ENCODE assay signal across 1 cellular context in the genomic region with DNA sequence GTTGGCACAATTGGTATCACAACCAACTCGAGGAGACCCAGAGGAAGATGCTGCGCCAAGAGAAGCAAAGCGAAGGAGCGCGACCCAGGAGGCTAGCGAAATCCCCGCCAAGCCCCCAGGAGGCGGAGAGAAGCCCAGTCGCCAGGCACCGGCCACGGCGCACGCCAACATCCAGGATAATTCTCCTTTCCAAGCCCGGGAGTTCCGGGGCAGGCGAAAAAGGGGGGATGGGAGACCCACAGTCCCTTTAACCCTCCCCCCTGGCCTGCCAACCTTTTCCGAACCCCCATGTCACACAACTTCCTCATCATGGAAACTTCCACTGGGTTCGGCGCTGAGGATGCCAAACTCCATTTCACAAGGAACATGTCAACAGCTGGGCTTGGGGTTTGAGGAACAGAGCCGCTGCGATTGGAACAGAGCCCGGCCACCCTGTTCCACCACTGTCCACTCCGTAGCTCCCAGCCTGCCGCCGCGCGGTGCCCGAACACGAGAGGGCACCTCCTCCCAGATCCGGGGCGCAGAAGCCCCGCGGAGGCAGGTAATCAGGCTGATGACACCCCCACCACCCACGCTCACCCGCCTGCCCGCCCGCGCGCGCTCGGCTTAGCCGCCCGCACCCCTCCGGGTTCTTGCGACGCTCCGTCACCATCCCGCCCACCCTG.
TF ChIP-seq lines count a peak whose summit lies in the region.

No MANE protein-coding gene starts in this region.

TF ChIP-seq in K562, 482 proteins besides CTCF, POLR2A, EP300 and RAD21 (continued from another document and continues in another):
- TF ChIP-seq, protein P1, sequence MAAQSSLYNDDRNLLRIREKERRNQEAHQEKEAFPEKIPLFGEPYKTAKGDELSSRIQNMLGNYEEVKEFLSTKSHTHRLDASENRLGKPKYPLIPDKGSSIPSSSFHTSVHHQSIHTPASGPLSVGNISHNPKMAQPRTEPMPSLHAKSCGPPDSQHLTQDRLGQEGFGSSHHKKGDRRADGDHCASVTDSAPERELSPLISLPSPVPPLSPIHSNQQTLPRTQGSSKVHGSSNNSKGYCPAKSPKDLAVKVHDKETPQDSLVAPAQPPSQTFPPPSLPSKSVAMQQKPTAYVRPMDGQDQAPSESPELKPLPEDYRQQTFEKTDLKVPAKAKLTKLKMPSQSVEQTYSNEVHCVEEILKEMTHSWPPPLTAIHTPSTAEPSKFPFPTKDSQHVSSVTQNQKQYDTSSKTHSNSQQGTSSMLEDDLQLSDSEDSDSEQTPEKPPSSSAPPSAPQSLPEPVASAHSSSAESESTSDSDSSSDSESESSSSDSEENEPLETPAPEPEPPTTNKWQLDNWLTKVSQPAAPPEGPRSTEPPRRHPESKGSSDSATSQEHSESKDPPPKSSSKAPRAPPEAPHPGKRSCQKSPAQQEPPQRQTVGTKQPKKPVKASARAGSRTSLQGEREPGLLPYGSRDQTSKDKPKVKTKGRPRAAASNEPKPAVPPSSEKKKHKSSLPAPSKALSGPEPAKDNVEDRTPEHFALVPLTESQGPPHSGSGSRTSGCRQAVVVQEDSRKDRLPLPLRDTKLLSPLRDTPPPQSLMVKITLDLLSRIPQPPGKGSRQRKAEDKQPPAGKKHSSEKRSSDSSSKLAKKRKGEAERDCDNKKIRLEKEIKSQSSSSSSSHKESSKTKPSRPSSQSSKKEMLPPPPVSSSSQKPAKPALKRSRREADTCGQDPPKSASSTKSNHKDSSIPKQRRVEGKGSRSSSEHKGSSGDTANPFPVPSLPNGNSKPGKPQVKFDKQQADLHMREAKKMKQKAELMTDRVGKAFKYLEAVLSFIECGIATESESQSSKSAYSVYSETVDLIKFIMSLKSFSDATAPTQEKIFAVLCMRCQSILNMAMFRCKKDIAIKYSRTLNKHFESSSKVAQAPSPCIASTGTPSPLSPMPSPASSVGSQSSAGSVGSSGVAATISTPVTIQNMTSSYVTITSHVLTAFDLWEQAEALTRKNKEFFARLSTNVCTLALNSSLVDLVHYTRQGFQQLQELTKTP (IDR thresholded peaks at IDR 0.05; ENCODE audit: low read depth in 1 of 2, partially characterized antibody in 2 of 2), result peak in 1 of 2 experiments; percentile 37
- TF ChIP-seq SIN3A (IDR thresholded peaks at IDR 0.05; ENCODE audit: borderline replicate concordance in 2 of 2, control insufficient read depth in 1 of 2, low read depth in 2 of 2, low read length in 2 of 2), result peak in 1 of 2 experiments; percentile 44; a peak in 1 of 4 replicates
- TF ChIP-seq FOXM1 (IDR thresholded peaks at IDR 0.05; ENCODE audit: low read depth), result no peak
- no peak for TF ChIP-seq FOXM1 (CRISPR knock-in tag; IDR thresholded peaks at IDR 0.05; ENCODE audit: low read depth)
- TF ChIP-seq, protein P2, sequence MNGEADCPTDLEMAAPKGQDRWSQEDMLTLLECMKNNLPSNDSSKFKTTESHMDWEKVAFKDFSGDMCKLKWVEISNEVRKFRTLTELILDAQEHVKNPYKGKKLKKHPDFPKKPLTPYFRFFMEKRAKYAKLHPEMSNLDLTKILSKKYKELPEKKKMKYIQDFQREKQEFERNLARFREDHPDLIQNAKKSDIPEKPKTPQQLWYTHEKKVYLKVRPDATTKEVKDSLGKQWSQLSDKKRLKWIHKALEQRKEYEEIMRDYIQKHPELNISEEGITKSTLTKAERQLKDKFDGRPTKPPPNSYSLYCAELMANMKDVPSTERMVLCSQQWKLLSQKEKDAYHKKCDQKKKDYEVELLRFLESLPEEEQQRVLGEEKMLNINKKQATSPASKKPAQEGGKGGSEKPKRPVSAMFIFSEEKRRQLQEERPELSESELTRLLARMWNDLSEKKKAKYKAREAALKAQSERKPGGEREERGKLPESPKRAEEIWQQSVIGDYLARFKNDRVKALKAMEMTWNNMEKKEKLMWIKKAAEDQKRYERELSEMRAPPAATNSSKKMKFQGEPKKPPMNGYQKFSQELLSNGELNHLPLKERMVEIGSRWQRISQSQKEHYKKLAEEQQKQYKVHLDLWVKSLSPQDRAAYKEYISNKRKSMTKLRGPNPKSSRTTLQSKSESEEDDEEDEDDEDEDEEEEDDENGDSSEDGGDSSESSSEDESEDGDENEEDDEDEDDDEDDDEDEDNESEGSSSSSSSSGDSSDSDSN (IDR thresholded peaks at IDR 0.05; ENCODE audit: borderline replicate concordance in 1 of 2, low read depth in 2 of 2, low read length in 2 of 2), result peak in 1 of 2 experiments; percentile 56; a peak in 1 of 4 replicates
- TF ChIP-seq ZNF282 (CRISPR knock-in tag; IDR thresholded peaks at IDR 0.05), result 0 out of 2 replicates have a peak, but pooled peaks have one; percentile 61
- TF ChIP-seq MEIS2 (IDR thresholded peaks at IDR 0.05; ENCODE audit: partially characterized antibody), result peak; percentile 12
- peak; percentile 63 for TF ChIP-seq EP400 (IDR thresholded peaks at IDR 0.05)
- TF ChIP-seq, protein P3, sequence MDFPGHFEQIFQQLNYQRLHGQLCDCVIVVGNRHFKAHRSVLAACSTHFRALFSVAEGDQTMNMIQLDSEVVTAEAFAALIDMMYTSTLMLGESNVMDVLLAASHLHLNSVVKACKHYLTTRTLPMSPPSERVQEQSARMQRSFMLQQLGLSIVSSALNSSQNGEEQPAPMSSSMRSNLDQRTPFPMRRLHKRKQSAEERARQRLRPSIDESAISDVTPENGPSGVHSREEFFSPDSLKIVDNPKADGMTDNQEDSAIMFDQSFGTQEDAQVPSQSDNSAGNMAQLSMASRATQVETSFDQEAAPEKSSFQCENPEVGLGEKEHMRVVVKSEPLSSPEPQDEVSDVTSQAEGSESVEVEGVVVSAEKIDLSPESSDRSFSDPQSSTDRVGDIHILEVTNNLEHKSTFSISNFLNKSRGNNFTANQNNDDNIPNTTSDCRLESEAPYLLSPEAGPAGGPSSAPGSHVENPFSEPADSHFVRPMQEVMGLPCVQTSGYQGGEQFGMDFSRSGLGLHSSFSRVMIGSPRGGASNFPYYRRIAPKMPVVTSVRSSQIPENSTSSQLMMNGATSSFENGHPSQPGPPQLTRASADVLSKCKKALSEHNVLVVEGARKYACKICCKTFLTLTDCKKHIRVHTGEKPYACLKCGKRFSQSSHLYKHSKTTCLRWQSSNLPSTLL (IDR thresholded peaks at IDR 0.05), result no peak
- TF ChIP-seq TEAD4 (IDR thresholded peaks at IDR 0.05; ENCODE audit: low read length), result peak; percentile 68; the same call in 1 of the 2 replicates
- no peak for TF ChIP-seq TEAD4 (CRISPR knock-in tag; IDR thresholded peaks at IDR 0.05; ENCODE audit: borderline replicate concordance)
- peak; percentile 60 for TF ChIP-seq NFIC (IDR thresholded peaks at IDR 0.05)
- TF ChIP-seq FOXP1 (CRISPR knock-in tag; IDR thresholded peaks at IDR 0.05), result 0 out of 2 replicates have a peak, but pooled peaks have one; percentile 18
- TF ChIP-seq ZBTB7A (IDR thresholded peaks at IDR 0.05; ENCODE audit: borderline replicate concordance, control insufficient read depth, low read depth, low read length), result peak; percentile 63; the same call in 1 of the 2 replicates
- TF ChIP-seq TOE1 (IDR thresholded peaks at IDR 0.05; ENCODE audit: borderline replicate concordance), result 0 out of 2 replicates have a peak, but pooled peaks have one; percentile 33
- no peak for TF ChIP-seq TOE1 (CRISPR knock-in tag; IDR thresholded peaks at IDR 0.05; ENCODE audit: borderline replicate concordance, low read depth)
- peak; percentile 38 for TF ChIP-seq TBP (optimal IDR thresholded peaks at IDR 0.05; ENCODE audit: low read depth, low read length)
- peak; percentile 13; the same call in 1 of the 2 replicates for TF ChIP-seq ARID1B (IDR thresholded peaks at IDR 0.05)
- TF ChIP-seq NFIX (CRISPR knock-in tag; IDR thresholded peaks at IDR 0.05; ENCODE audit: low read depth), result no peak
- no peak for TF ChIP-seq ZNF583 (CRISPR knock-in tag; IDR thresholded peaks at IDR 0.05)
- 0 out of 2 replicates have a peak, but pooled peaks have one; percentile 42 for TF ChIP-seq BRD4 (IDR thresholded peaks at IDR 0.05)
- 0 out of 2 replicates have a peak, but pooled peaks have one; percentile 22 for TF ChIP-seq RUNX1 (IDR thresholded peaks at IDR 0.05; ENCODE audit: low read depth)
- TF ChIP-seq, protein P4, sequence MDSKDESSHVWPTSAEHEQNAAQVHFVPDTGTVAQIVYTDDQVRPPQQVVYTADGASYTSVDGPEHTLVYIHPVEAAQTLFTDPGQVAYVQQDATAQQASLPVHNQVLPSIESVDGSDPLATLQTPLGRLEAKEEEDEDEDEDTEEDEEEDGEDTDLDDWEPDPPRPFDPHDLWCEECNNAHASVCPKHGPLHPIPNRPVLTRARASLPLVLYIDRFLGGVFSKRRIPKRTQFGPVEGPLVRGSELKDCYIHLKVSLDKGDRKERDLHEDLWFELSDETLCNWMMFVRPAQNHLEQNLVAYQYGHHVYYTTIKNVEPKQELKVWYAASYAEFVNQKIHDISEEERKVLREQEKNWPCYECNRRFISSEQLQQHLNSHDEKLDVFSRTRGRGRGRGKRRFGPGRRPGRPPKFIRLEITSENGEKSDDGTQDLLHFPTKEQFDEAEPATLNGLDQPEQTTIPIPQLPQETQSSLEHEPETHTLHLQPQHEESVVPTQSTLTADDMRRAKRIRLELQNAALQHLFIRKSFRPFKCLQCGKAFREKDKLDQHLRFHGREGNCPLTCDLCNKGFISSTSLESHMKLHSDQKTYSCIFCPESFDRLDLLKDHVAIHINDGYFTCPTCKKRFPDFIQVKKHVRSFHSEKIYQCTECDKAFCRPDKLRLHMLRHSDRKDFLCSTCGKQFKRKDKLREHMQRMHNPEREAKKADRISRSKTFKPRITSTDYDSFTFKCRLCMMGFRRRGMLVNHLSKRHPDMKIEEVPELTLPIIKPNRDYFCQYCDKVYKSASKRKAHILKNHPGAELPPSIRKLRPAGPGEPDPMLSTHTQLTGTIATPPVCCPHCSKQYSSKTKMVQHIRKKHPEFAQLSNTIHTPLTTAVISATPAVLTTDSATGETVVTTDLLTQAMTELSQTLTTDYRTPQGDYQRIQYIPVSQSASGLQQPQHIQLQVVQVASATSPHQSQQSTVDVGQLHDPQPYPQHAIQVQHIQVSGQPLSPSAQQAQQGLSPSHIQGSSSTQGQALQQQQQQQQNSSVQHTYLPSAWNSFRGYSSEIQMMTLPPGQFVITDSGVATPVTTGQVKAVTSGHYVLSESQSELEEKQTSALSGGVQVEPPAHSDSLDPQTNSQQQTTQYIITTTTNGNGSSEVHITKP (IDR thresholded peaks at IDR 0.05; ENCODE audit: partially characterized antibody), result peak; percentile 82
- TF ChIP-seq ZEB2 (IDR thresholded peaks at IDR 0.05), result peak; percentile 11; the same call in 1 of the 2 replicates
- TF ChIP-seq CBX8 (IDR thresholded peaks at IDR 0.05; ENCODE audit: borderline replicate concordance, extremely low read depth, low read depth, low read length, poor library complexity, severe bottlenecking), result no peak
- TF ChIP-seq ZC3H4 (CRISPR knock-in tag; IDR thresholded peaks at IDR 0.05; ENCODE audit: borderline replicate concordance), result no peak
- no peak for TF ChIP-seq RFX1 (IDR thresholded peaks at IDR 0.05)
- peak; percentile 47; the same call in 1 of the 2 replicates for TF ChIP-seq DPF2 (IDR thresholded peaks at IDR 0.05)
- 0 out of 2 replicates have a peak, but pooled peaks have one; percentile 19 for TF ChIP-seq SOX6 (IDR thresholded peaks at IDR 0.05)
- TF ChIP-seq MTA3 (IDR thresholded peaks at IDR 0.05; ENCODE audit: borderline replicate concordance), result peak; percentile 62; the same call in 1 of the 2 replicates
- TF ChIP-seq, protein P5, sequence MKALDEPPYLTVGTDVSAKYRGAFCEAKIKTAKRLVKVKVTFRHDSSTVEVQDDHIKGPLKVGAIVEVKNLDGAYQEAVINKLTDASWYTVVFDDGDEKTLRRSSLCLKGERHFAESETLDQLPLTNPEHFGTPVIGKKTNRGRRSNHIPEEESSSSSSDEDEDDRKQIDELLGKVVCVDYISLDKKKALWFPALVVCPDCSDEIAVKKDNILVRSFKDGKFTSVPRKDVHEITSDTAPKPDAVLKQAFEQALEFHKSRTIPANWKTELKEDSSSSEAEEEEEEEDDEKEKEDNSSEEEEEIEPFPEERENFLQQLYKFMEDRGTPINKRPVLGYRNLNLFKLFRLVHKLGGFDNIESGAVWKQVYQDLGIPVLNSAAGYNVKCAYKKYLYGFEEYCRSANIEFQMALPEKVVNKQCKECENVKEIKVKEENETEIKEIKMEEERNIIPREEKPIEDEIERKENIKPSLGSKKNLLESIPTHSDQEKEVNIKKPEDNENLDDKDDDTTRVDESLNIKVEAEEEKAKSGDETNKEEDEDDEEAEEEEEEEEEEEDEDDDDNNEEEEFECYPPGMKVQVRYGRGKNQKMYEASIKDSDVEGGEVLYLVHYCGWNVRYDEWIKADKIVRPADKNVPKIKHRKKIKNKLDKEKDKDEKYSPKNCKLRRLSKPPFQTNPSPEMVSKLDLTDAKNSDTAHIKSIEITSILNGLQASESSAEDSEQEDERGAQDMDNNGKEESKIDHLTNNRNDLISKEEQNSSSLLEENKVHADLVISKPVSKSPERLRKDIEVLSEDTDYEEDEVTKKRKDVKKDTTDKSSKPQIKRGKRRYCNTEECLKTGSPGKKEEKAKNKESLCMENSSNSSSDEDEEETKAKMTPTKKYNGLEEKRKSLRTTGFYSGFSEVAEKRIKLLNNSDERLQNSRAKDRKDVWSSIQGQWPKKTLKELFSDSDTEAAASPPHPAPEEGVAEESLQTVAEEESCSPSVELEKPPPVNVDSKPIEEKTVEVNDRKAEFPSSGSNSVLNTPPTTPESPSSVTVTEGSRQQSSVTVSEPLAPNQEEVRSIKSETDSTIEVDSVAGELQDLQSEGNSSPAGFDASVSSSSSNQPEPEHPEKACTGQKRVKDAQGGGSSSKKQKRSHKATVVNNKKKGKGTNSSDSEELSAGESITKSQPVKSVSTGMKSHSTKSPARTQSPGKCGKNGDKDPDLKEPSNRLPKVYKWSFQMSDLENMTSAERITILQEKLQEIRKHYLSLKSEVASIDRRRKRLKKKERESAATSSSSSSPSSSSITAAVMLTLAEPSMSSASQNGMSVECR (CRISPR knock-in tag; IDR thresholded peaks at IDR 0.05), result peak; percentile 64; the same call in 1 of the 2 replicates
- TF ChIP-seq, protein P6, sequence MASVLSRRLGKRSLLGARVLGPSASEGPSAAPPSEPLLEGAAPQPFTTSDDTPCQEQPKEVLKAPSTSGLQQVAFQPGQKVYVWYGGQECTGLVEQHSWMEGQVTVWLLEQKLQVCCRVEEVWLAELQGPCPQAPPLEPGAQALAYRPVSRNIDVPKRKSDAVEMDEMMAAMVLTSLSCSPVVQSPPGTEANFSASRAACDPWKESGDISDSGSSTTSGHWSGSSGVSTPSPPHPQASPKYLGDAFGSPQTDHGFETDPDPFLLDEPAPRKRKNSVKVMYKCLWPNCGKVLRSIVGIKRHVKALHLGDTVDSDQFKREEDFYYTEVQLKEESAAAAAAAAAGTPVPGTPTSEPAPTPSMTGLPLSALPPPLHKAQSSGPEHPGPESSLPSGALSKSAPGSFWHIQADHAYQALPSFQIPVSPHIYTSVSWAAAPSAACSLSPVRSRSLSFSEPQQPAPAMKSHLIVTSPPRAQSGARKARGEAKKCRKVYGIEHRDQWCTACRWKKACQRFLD (CRISPR knock-in tag; IDR thresholded peaks at IDR 0.05), result peak; percentile 61
- TF ChIP-seq NELFE (IDR thresholded peaks at IDR 0.05; ENCODE audit: insufficient read depth, insufficient read length), result no peak
- TF ChIP-seq RBBP5 (IDR thresholded peaks at IDR 0.05; ENCODE audit: borderline replicate concordance, insufficient read depth, low read length, poor library complexity, severe bottlenecking), result peak; percentile 72
- peak; percentile 7 for TF ChIP-seq PCBP1 (IDR thresholded peaks at IDR 0.05; ENCODE audit: low read depth, low read length, poor library complexity, severe bottlenecking)
